9 cellular contexts compared by ENCODE assay signal in genomic region chr3:156150434-156151066, GRCh38. TPM values are rescaled to one million over a fixed set of nuclear protein-coding genes. Genes with fewer than 3 reads are reported as not detected.
A peak's percentile ranks its signal among the peaks of the same experiment; 100 is the strongest.
DNase-seq lines count a peak whose midpoint lies in the region; ATAC-seq and TF ChIP-seq lines count a peak whose summit lies in the region.
"Had no signal": no experiment of that assay in that cellular context is flagged by ENCODE, and none has a peak within 500 bp of the region (broad histone marks: within the 10 kb centered on the region; RNA-seq: fewer than 3 reads in every experiment).

No MANE protein-coding gene starts in this region.

- H3K36me3 Mint-ChIP-seq in activated naive CD8-positive, alpha-beta T cell treated with anti-CD3 and anti-CD28 coated beads, Interleukin-2, amount 50 U/mL, for 24 hours (ENCODE audit: low read depth), result no peaks in the 10 kb centered on the region
- peaks cover 2% of the 10 kb centered on the region for H3K36me3 Mint-ChIP-seq in activated naive CD8-positive, alpha-beta T cell treated with anti-CD3 and anti-CD28 coated beads for 36 hours
- no peaks in the 10 kb centered on the region for H3K36me3 Mint-ChIP-seq in nephron (ENCODE audit: low read depth)

- H3K4me3 Mint-ChIP-seq in activated naive CD8-positive, alpha-beta T cell treated with anti-CD3 and anti-CD28 coated beads, Interleukin-2, amount 50 U/mL, for 24 hours, result no peak overlapping the region
- no peak overlapping the region for H3K4me3 Mint-ChIP-seq in activated naive CD8-positive, alpha-beta T cell treated with anti-CD3 and anti-CD28 coated beads for 36 hours
- H3K4me3 Mint-ChIP-seq in nephron, result no peak overlapping the region

- ATAC-seq in activated naive CD8-positive, alpha-beta T cell treated with anti-CD3 and anti-CD28 coated beads, Interleukin-2, amount 50 U/mL, for 24 hours, result peak; percentile 36
- ATAC-seq in HG02571 (IDR thresholded peaks at IDR 0.05; ENCODE audit: unreplicated experiment) (peak; percentile 63), GM21390 (IDR thresholded peaks at IDR 0.05; ENCODE audit: unreplicated experiment) (no peak)

- peaks cover 4% of the 10 kb centered on the region for H3K4me1 Mint-ChIP-seq in activated naive CD8-positive, alpha-beta T cell treated with anti-CD3 and anti-CD28 coated beads, Interleukin-2, amount 50 U/mL, for 24 hours
- H3K4me1 Mint-ChIP-seq in activated naive CD8-positive, alpha-beta T cell treated with anti-CD3 and anti-CD28 coated beads for 36 hours, result peaks cover 3% of the 10 kb centered on the region
- H3K4me1 Mint-ChIP-seq in nephron, result peaks cover 35% of the 10 kb centered on the region

- peaks cover 2% of the 10 kb centered on the region for H3K27me3 Mint-ChIP-seq in activated naive CD8-positive, alpha-beta T cell treated with anti-CD3 and anti-CD28 coated beads, Interleukin-2, amount 50 U/mL, for 24 hours
- no peaks in the 10 kb centered on the region for H3K27me3 Mint-ChIP-seq in activated naive CD8-positive, alpha-beta T cell treated with anti-CD3 and anti-CD28 coated beads for 36 hours
- no peaks in the 10 kb centered on the region for H3K27me3 Mint-ChIP-seq in nephron (ENCODE audit: low read depth)

- peak; percentile 19 for DNase-seq in activated naive CD8-positive, alpha-beta T cell treated with anti-CD3 and anti-CD28 coated beads, Interleukin-2, amount 50 U/mL, for 24 hours
- DNase-seq in activated naive CD8-positive, alpha-beta T cell treated with anti-CD3 and anti-CD28 coated beads for 36 hours, result no peak
- DNase-seq in NCI-H2107 (lab: John Stamatoyannopoulos, UW), result peak; percentile 73
- peak; percentile 21 to 38 for DNase-seq in activated CD4-positive, alpha-beta T cell treated with anti-CD3 and anti-CD28 coated beads for 4 hours
- peak; percentile 66 for DNase-seq in fibroblast of gingiva (ENCODE audit: low read depth)

- H3K27ac Mint-ChIP-seq in activated naive CD8-positive, alpha-beta T cell treated with anti-CD3 and anti-CD28 coated beads, Interleukin-2, amount 50 U/mL, for 24 hours, result no peak overlapping the region
- H3K27ac Mint-ChIP-seq in activated naive CD8-positive, alpha-beta T cell treated with anti-CD3 and anti-CD28 coated beads for 36 hours, result no peak overlapping the region
- peak overlapping the region; percentile 91 to 95 (median 93) for H3K27ac Mint-ChIP-seq in nephron

- peak; percentile 84 to 88 (median 87) for TF ChIP-seq CTCF in nephron (IDR thresholded peaks at IDR 0.05; ENCODE audit: unreplicated experiment in 3 of 3)

- no peaks in the 10 kb centered on the region for H3K9me3 Mint-ChIP-seq in activated naive CD8-positive, alpha-beta T cell treated with anti-CD3 and anti-CD28 coated beads, Interleukin-2, amount 50 U/mL, for 24 hours
- H3K9me3 Mint-ChIP-seq in activated naive CD8-positive, alpha-beta T cell treated with anti-CD3 and anti-CD28 coated beads for 36 hours, result peaks cover 3% of the 10 kb centered on the region
- H3K9me3 Mint-ChIP-seq in nephron, result peaks cover 2% of the 10 kb centered on the region

RNA-seq across cellular contexts. Expression of gene KCNAB1, which starts 30.2 kb away (rescaled TPM):
- not detected for total RNA-seq in activated naive CD8-positive, alpha-beta T cell treated with anti-CD3 and anti-CD28 coated beads for 36 hours
- total RNA-seq: mononuclear cell had no signal

Comparison
In these comparisons a context has a peak if more than half of its experiments do, and no peak if none do; other contexts are left out.
1. H3K27ac Mint-ChIP-seq: peak in nephron (3 of 3); none in activated naive CD8-positive, alpha-beta T cell treated with anti-CD3 and anti-CD28 coated beads, Interleukin-2, amount 50 U/mL, for 24 hours (single experiment) and activated naive CD8-positive, alpha-beta T cell treated with anti-CD3 and anti-CD28 coated beads for 36 hours (single experiment).